Comparison of ENCODE assay signal across 30 cellular contexts in the genomic region with DNA sequence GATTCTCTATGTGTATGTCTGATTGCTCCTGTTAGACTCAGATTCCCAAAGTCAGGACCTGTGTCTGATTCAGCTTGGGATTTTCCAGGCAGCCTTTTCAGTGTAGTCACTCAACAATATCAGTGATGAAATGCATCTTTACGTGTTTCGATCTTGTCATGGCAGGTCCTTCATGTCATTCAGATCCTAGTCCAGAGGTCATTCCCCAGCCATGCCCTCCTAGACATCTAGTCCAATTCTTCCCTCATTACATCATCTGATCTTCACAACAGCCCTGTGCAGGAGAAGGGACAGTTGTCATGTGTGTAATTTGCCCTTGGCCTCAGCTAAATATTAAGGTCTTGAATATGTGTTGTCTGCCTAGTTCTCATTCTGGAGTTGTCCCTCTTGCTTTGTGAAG.
"Had no signal": no experiment of that assay in that cellular context is flagged by ENCODE, and none has a peak within 500 bp of the region (broad histone marks: within the 10 kb centered on the region; RNA-seq: fewer than 3 reads in every experiment).

No MANE protein-coding gene starts in this region.

- H3K79me2 ChIP-seq: hepatocyte had no signal

- H3K4me1 Mint-ChIP-seq: naive B cell; stimulated activated naive B cell treated with anti-CD40 and anti-IgM and Interleukin-4, amounts not matched to agents 10 μg/mL and 1 μg/mL and 100 μg/mL, for 72 hours had no signal

- ATAC-seq: gastroesophageal sphincter; left ventricle myocardium superior; mucosa of descending colon; natural killer cell treated with Interleukin-12 subunit alpha and Interleukin-12 subunit beta and Interleukin-15 and Interleukin-18, amount 100 ng/mL, for 72 hours; pancreas; stimulated activated naive B cell treated with anti-CD40 and anti-IgM and Interleukin-4, amounts not matched to agents 10 μg/mL and 1 μg/mL and 100 μg/mL, for 72 hours; upper lobe of right lung had no signal

- H3K36me3 ChIP-seq: colonic mucosa, gastroesophageal sphincter, heart left ventricle, neutrophil, pancreas, right lobe of liver, thoracic aorta, tibial nerve, upper lobe of right lung, uterus had no signal

- H3K4me2 ChIP-seq: hepatocyte had no signal

- H3K36me3 Mint-ChIP-seq: naive B cell; natural killer cell treated with Interleukin-12 subunit alpha and Interleukin-12 subunit beta and Interleukin-15 and Interleukin-18, amount 100 ng/mL, for 72 hours; stimulated activated naive B cell treated with anti-CD40 and anti-IgM and Interleukin-4, amounts not matched to agents 10 μg/mL and 1 μg/mL and 100 μg/mL, for 72 hours had no signal

- FAIRE-seq: kidney, pancreas, small intestine had no signal

- H3K4me1 ChIP-seq: colonic mucosa, upper lobe of right lung, uterus had no signal

- H3K27me3 ChIP-seq: colonic mucosa, gastroesophageal sphincter, heart left ventricle, hepatocyte, pancreas, right lobe of liver, tibial nerve, upper lobe of right lung, uterus had no signal

- H3K4me3 Mint-ChIP-seq: dendritic cell treated with granulocyte-macrophage colony-stimulating factor and Interleukin-4, amounts not matched to agents 40 ng/mL and 50 ng/mL, for 4 days; endodermal cell; mesothelial cell of epicardium; naive B cell; natural killer cell treated with Interleukin-12 subunit alpha and Interleukin-12 subunit beta and Interleukin-15 and Interleukin-18, amount 100 ng/mL, for 72 hours; neural crest cell; stimulated activated naive B cell treated with anti-CD40 and anti-IgM and Interleukin-4, amounts not matched to agents 10 μg/mL and 1 μg/mL and 100 μg/mL, for 72 hours; stimulated activated naive CD8-positive, alpha-beta T cell treated with anti-CD3 and anti-CD28 coated beads, Interleukin-15, Interleukin-2, amounts not matched to agents 100 ng/mL and 50 ng/mL, for 24 hours had no signal

- H3K9me3 Mint-ChIP-seq: dendritic cell treated with granulocyte-macrophage colony-stimulating factor and Interleukin-4, amounts not matched to agents 40 ng/mL and 50 ng/mL, for 4 days; endodermal cell; mesothelial cell of epicardium; naive B cell; natural killer cell treated with Interleukin-12 subunit alpha and Interleukin-12 subunit beta and Interleukin-15 and Interleukin-18, amount 100 ng/mL, for 72 hours; neural crest cell; stimulated activated naive B cell treated with anti-CD40 and anti-IgM and Interleukin-4, amounts not matched to agents 10 μg/mL and 1 μg/mL and 100 μg/mL, for 72 hours; stimulated activated naive CD8-positive, alpha-beta T cell treated with anti-CD3 and anti-CD28 coated beads, Interleukin-15, Interleukin-2, amounts not matched to agents 100 ng/mL and 50 ng/mL, for 24 hours had no signal

- DNase-seq: colonic mucosa; effector CD8-positive, alpha-beta T cell; endodermal cell; erythroblast; foreskin fibroblast; heart left ventricle; kidney; left ventricle myocardium superior; mesenchymal stem cell; mucosa of descending colon; naive B cell; pancreas; retina; right lobe of liver; small intestine; stimulated activated CD4-positive, alpha-beta T cell treated with anti-CD3 and anti-CD28 coated beads, Interleukin-15, amount 100 ng/mL, for 24 hours; stimulated activated CD4-positive, alpha-beta T cell treated with anti-CD3 and anti-CD28 coated beads, Interleukin-2, amount 100 ng/mL, for 48 hours; stimulated activated naive B cell treated with anti-CD40 and anti-IgM and Interleukin-4, amounts not matched to agents 10 μg/mL and 1 μg/mL and 100 μg/mL, for 72 hours; upper lobe of right lung; uterus had no signal

- H3K27ac Mint-ChIP-seq: dendritic cell treated with granulocyte-macrophage colony-stimulating factor and Interleukin-4, amounts not matched to agents 40 ng/mL and 50 ng/mL, for 4 days; endodermal cell; mesothelial cell of epicardium; naive B cell; natural killer cell treated with Interleukin-12 subunit alpha and Interleukin-12 subunit beta and Interleukin-15 and Interleukin-18, amount 100 ng/mL, for 72 hours; stimulated activated naive B cell treated with anti-CD40 and anti-IgM and Interleukin-4, amounts not matched to agents 10 μg/mL and 1 μg/mL and 100 μg/mL, for 72 hours; stimulated activated naive CD8-positive, alpha-beta T cell treated with anti-CD3 and anti-CD28 coated beads, Interleukin-15, Interleukin-2, amounts not matched to agents 100 ng/mL and 50 ng/mL, for 24 hours had no signal

- H2AFZ ChIP-seq: hepatocyte had no signal

- H3K9me3 ChIP-seq: colonic mucosa, gastroesophageal sphincter, heart left ventricle, mucosa of descending colon, neutrophil, pancreas, right lobe of liver, thoracic aorta, tibial nerve, upper lobe of right lung, uterus had no signal

- H3K4me3 ChIP-seq: colonic mucosa, gastroesophageal sphincter, heart left ventricle, hepatocyte, mucosa of descending colon, pancreas, right lobe of liver, thoracic aorta, tibial nerve, upper lobe of right lung, uterus had no signal

- H3K27ac ChIP-seq: colonic mucosa, gastroesophageal sphincter, hepatocyte, neutrophil, pancreas, thoracic aorta, tibial nerve, upper lobe of right lung had no signal
